In genomic region chr19:19345232-19345631, GRCh38 we compare ENCODE assay signal across 17 cellular contexts. TPM values are rescaled to one million over a fixed set of nuclear protein-coding genes. Genes with fewer than 3 reads are reported as not detected.
A peak's percentile ranks its signal among the peaks of the same experiment; 100 is the strongest.
DNase-seq lines count a peak whose midpoint lies in the region; ATAC-seq, FAIRE-seq and TF ChIP-seq lines count a peak whose summit lies in the region.
"Had no signal": no experiment of that assay in that cellular context is flagged by ENCODE, and none has a peak within 500 bp of the region (broad histone marks: within the 10 kb centered on the region; RNA-seq: fewer than 3 reads in every experiment).

No MANE protein-coding gene starts in this region.

- H3K9me3 ChIP-seq in K562 (replicated peaks; ENCODE audit: control insufficient read depth, insufficient read depth, low read depth, low read length) = no peaks in the 10 kb centered on the region
- no peaks in the 10 kb centered on the region for H3K9me3 ChIP-seq in osteoblast (ENCODE audit: low read depth, low read length)

- H3K27me3 ChIP-seq in K562 (ENCODE audit: control insufficient read depth in 2 of 2, insufficient read depth in 2 of 2, low read length in 2 of 2) (no peaks in the 10 kb centered on the region), osteoblast (ENCODE audit: insufficient read depth, low read length) (no peaks in the 10 kb centered on the region)

- FAIRE-seq in GM12892 (lab: Jason Lieb, UNC) = no peak
- no peak for FAIRE-seq in K562 (lab: Jason Lieb, UNC)
- FAIRE-seq: GM12891, GM19239 had no signal

- no peak overlapping the region for H3K27ac ChIP-seq in K562 (ENCODE audit: extremely low read depth, low read depth, low read length)
- no peak overlapping the region for H3K27ac ChIP-seq in osteoblast (ENCODE audit: low read depth, low read length)

- CTCF ChIA-PET in K562 (lab: Yijun Ruan, JAX; ENCODE audit: low intra/inter-chr PET ratio) = no interaction called here

- no peak overlapping the region for H3K4me2 ChIP-seq in K562 (ENCODE audit: insufficient read depth, low read length)
- H3K4me2 ChIP-seq in osteoblast (ENCODE audit: insufficient read depth, low read length) = no peak overlapping the region
- H3K4me2 ChIP-seq: GM23338 had no signal

- H4K20me1 ChIP-seq in K562 (replicated peaks; ENCODE audit: control insufficient read depth, insufficient read depth, low read length) = no peaks in the 10 kb centered on the region
- H4K20me1 ChIP-seq in osteoblast (ENCODE audit: insufficient read depth, low read length) = peaks cover 11% of the 10 kb centered on the region

- no peak overlapping the region; a peak in 1 of 4 replicates for H3K9ac ChIP-seq in K562 (ENCODE audit: insufficient read depth in 1 of 2, low read depth in 2 of 2, low read length in 2 of 2)

- 90% methylated on average over 16 of the region's 21 CpGs for WGBS in K562 (ENCODE audit: insufficient coverage, low coverage, missing lambda C conversion rate)

- H3K36me3 ChIP-seq in K562 (ENCODE audit: control insufficient read depth, insufficient read depth, low read length) (peaks cover 77% of the 10 kb centered on the region; the same call in 2 of the 3 replicates), osteoblast (ENCODE audit: insufficient read depth, low read length) (peaks cover 76% of the 10 kb centered on the region)

- ATAC-seq in K562 (no peak), HG02981 (IDR thresholded peaks at IDR 0.05; ENCODE audit: unreplicated experiment) (no peak)
- ATAC-seq: GM23338, HCT116 had no signal

- intact Hi-C loops in K562 (cut with micrococcal nuclease) = no loop called here

- POLR2A ChIA-PET in K562 (lab: Yijun Ruan, JAX) = no interaction called here

- no peak for TF ChIP-seq RAD21 in K562 (CRISPR knock-in tag; conservative IDR thresholded peaks at IDR 0.05 in 1 of 2, IDR thresholded peaks at IDR 0.05 in 1 of 2)

- no peaks in the 10 kb centered on the region for H3K79me2 ChIP-seq in K562 (ENCODE audit: control insufficient read depth, insufficient read depth, low read length)
- H3K79me2 ChIP-seq in osteoblast (ENCODE audit: insufficient read depth, low read length) = no peaks in the 10 kb centered on the region

- DNase-seq in GM12892 (ENCODE audit: insufficient read length) (peak; percentile 13), K562 (ENCODE audit: extremely low read depth in 1 of 4, low spot score in 3 of 4) (no peak), osteoblast (ENCODE audit: insufficient read length, low spot score, missing footprints) (peak; percentile 58), NOMO-1 (lab: John Stamatoyannopoulos, UW; ENCODE audit: unreplicated experiment in 2 of 2) (no peak), DMS79 treated with DMSO at 0.1 percent for 48 hours (lab: John Stamatoyannopoulos, UW) (no peak)
- DNase-seq: C1 segment of cervical spinal cord; CD4-positive, alpha-beta memory T cell; COR-L47; DMS153; DMS79; GF-D8; H9 had no signal

- TF ChIP-seq CTCF in K562 (IDR thresholded peaks at IDR 0.05 in 2 of 3, conservative IDR thresholded peaks at IDR 0.05 in 1 of 3; ENCODE audit: insufficient read depth in 2 of 3, low read depth in 1 of 3, low read length in 3 of 3) = no peak
- TF ChIP-seq CTCF in osteoblast (IDR thresholded peaks at IDR 0.05; ENCODE audit: extremely low read depth, low read depth, low read length) = no peak

- TF ChIP-seq POLR2A in GM12892 (IDR thresholded peaks at IDR 0.05; ENCODE audit: low read depth, low read length) (no peak), K562 (conservative IDR thresholded peaks at IDR 0.05) (no peak)

- peaks cover 0 to 29% of the 10 kb centered on the region in 2 experiments; a peak in 2 of 5 replicates for H3K4me1 ChIP-seq in K562 (replicated peaks in 1 of 2; ENCODE audit: control insufficient read depth in 2 of 2, insufficient read depth in 2 of 2, low read length in 2 of 2)
- peaks cover 8% of the 10 kb centered on the region for H3K4me1 ChIP-seq in osteoblast (ENCODE audit: insufficient read depth, low read length)

- H2AFZ ChIP-seq in K562 (ENCODE audit: low read depth, low read length) (no peak overlapping the region), osteoblast (ENCODE audit: low read length) (no peak overlapping the region)
- H2AFZ ChIP-seq: GM23338 had no signal

- no peaks in the 10 kb centered on the region for H3K9me1 ChIP-seq in K562 (ENCODE audit: control insufficient read depth, insufficient read depth, low read length)

- TF ChIP-seq EP300 in K562 (IDR thresholded peaks at IDR 0.05; ENCODE audit: low read length) = no peak

- H3K4me3 ChIP-seq in K562 (no peak overlapping the region), osteoblast (ENCODE audit: insufficient read depth, low read length) (no peak overlapping the region)
- H3K4me3 ChIP-seq: GM23338 had no signal

- in situ Hi-C loops in K562 (cut with MboI) = no loop called here

- no TSS peak for BruUV-seq in K562 (replicated peaks; lab: Mats Ljungman, UMichigan)

TF ChIP-seq in K562, 482 proteins besides CTCF, POLR2A, EP300 and RAD21:
- TF ChIP-seq ZBTB12 (CRISPR knock-in tag; IDR thresholded peaks at IDR 0.05) (no peak), POLR2G (IDR thresholded peaks at IDR 0.05; ENCODE audit: low read depth, low read length) (peak; percentile 45; the same call in 1 of the 2 replicates)

RNA-seq across cellular contexts. Expression of gene MAU2, which starts 24.6 kb away (rescaled TPM):
- 19.7 TPM for polyA plus RNA-seq in GM12892 (2012; ENCODE audit: missing spikeins)
- 132 and 299 TPM in 2 replicates for total RNA-seq in K562 (2011; cell fraction: chromatin; rRNA removed; ENCODE audit: low replicate concordance)
- total RNA-seq in K562 (2011; cell fraction: nucleolus; rRNA removed) = 154 and 168 TPM in 2 replicates
- 141 and 151 TPM in 2 replicates for total RNA-seq in K562 (2011; cell fraction: nucleoplasm; rRNA removed)
- total RNA-seq in K562 (2014; rRNA removed) (21.1 and 24.1 TPM in 2 replicates), K562 (2014; rRNA removed; fragmentation: Illumina TruSeq; extraction: Trizol) (10.0 and 12.0 TPM in 2 replicates), K562 (2015; rRNA removed; fragmentation: Illumina TruSeq; extraction: Trizol) (17.2 and 17.8 TPM in 2 replicates), K562 (2021) (43.4 and 48.1 TPM in 2 replicates), osteoblast (37.1 and 39.1 TPM in 2 replicates)
- polyA plus RNA-seq in K562 (2011; rRNA removed) (21.0 and 34.2 TPM in 2 replicates), K562 (2014; fragmentation: Illumina TruSeq; extraction: Trizol) (19.4 and 22.5 TPM in 2 replicates), K562 (2014; fragmentation: Nextera tagmentation; extraction: Ambion mirVana) (1 to 10 TPM; 1.2 to 1.4 TPM), K562 (2014; rRNA removed) (27.4 and 31.4 TPM in 2 replicates)
- polyA plus RNA-seq in K562 (2011; cell fraction: cytosol; rRNA removed) = 25.3 and 40.5 TPM in 2 replicates
- polyA plus RNA-seq in K562 (2011; cell fraction: nucleus; rRNA removed) = 83.2 and 123 TPM in 2 replicates
- polyA plus RNA-seq in K562 (2012) = 30.0 and 42.5 TPM in 2 replicates
- 23.0 and 45.7 TPM in 2 replicates for polyA minus RNA-seq in K562 (2011; rRNA and poly(A)+ RNA removed)
- 28.1 and 43.8 TPM in 2 replicates for polyA minus RNA-seq in K562 (2011; cell fraction: cytosol; rRNA and poly(A)+ RNA removed)
- 55.9 and 63.5 TPM in 2 replicates for polyA minus RNA-seq in K562 (2011; cell fraction: nucleus; rRNA and poly(A)+ RNA removed)

RNA-seq across cellular contexts. Expression of gene SUGP1, which starts 24.9 kb away (rescaled TPM):
- 21.5 TPM for polyA plus RNA-seq in GM12892 (2012; ENCODE audit: missing spikeins)
- 90.2 and 178 TPM in 2 replicates for total RNA-seq in K562 (2011; cell fraction: chromatin; rRNA removed; ENCODE audit: low replicate concordance)
- 124 and 128 TPM in 2 replicates for total RNA-seq in K562 (2011; cell fraction: nucleolus; rRNA removed)
- total RNA-seq in K562 (2011; cell fraction: nucleoplasm; rRNA removed) = 77.5 and 85.2 TPM in 2 replicates
- total RNA-seq in K562 (2014; rRNA removed) = 40.4 and 44.6 TPM in 2 replicates
- 16.8 and 17.9 TPM in 2 replicates for total RNA-seq in K562 (2014; rRNA removed; fragmentation: Illumina TruSeq; extraction: Trizol)
- 32.4 and 34.3 TPM in 2 replicates for total RNA-seq in K562 (2015; rRNA removed; fragmentation: Illumina TruSeq; extraction: Trizol)
- 45.0 and 53.3 TPM in 2 replicates for total RNA-seq in K562 (2021)
- 28.5 and 30.6 TPM in 2 replicates for polyA plus RNA-seq in K562 (2011; rRNA removed)
- polyA plus RNA-seq in K562 (2011; cell fraction: cytosol; rRNA removed) = 20.8 and 33.6 TPM in 2 replicates
- polyA plus RNA-seq in K562 (2011; cell fraction: nucleus; rRNA removed) = 96.6 and 109 TPM in 2 replicates
- polyA plus RNA-seq in K562 (2012) = 43.7 and 43.9 TPM in 2 replicates
- 35.0 and 36.7 TPM in 2 replicates for polyA plus RNA-seq in K562 (2014; fragmentation: Illumina TruSeq; extraction: Trizol)
- polyA plus RNA-seq in K562 (2014; fragmentation: Nextera tagmentation; extraction: Ambion mirVana) = 1 to 10 TPM; 1.0 to 1.9 TPM
- 41.0 and 48.9 TPM in 2 replicates for polyA plus RNA-seq in K562 (2014; rRNA removed)
- polyA minus RNA-seq in K562 (2011; rRNA and poly(A)+ RNA removed) = 19.3 and 21.7 TPM in 2 replicates
- polyA minus RNA-seq in K562 (2011; cell fraction: cytosol; rRNA and poly(A)+ RNA removed) = 21.6 and 25.8 TPM in 2 replicates
- 28.8 and 51.3 TPM in 2 replicates for polyA minus RNA-seq in K562 (2011; cell fraction: nucleus; rRNA and poly(A)+ RNA removed)
- 27.1 and 31.2 TPM in 2 replicates for total RNA-seq in osteoblast

Comparison
In these comparisons a context has a peak if more than half of its experiments do, and no peak if none do; other contexts are left out.
1. DNase-seq: peak in GM12892 (single experiment) and osteoblast (single experiment); none in K562 (0 of 4), NOMO-1 (0 of 2) and DMS79 treated with DMSO at 0.1 percent for 48 hours (single experiment).